In the genomic region with DNA sequence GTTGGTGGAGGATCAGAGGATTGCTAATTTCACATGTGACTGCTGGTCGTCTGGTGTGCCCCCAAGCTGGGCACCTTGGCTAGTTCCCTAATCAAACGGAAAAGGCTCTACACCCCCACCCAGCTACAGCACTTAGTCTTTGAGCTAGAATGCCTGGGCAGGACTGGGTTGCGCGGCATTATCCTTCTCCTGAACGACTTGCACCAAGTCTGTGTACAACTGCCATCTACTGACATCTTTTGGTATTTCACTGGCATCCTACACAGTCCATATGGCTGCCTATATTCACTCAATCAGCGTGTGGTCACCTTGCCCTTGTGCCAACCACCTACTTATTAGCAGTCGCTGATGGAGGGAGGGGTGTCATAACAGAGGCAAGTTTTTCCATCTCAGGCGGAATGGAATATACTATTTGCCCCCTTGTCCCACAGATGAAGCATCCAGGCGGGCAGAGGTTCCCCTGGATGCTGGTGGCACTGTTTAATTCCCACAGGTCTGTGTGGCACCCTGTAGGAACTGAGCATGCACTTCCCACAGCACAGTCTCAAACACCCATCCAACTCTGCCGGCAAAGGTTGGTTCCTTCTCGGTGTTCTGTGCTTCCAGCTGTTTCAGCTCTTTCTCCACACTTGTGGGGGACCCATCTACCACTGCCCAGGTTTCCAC, we compare ENCODE assay signal across 9 cellular contexts.
A peak's percentile ranks its signal among the peaks of the same experiment; 100 is the strongest.
DNase-seq lines count a peak whose midpoint lies in the region; ATAC-seq and TF ChIP-seq lines count a peak whose summit lies in the region.
"Had no signal": no experiment of that assay in that cellular context is flagged by ENCODE, and none has a peak within 500 bp of the region (broad histone marks: within the 10 kb centered on the region; RNA-seq: fewer than 3 reads in every experiment).

No MANE protein-coding gene starts in this region.

- H3K27me3 ChIP-seq in right lobe of liver, result no peaks in the 10 kb centered on the region

- no peak for TF ChIP-seq POLR2A in right lobe of liver (IDR thresholded peaks at IDR 0.05)

- H3K36me3 ChIP-seq in SK-N-MC (ENCODE audit: insufficient read depth, low read length), result no peaks in the 10 kb centered on the region
- H3K36me3 ChIP-seq in right lobe of liver, result no peaks in the 10 kb centered on the region

- no peak overlapping the region for H3K4me3 Mint-ChIP-seq in stimulated activated naive CD8-positive, alpha-beta T cell treated with anti-CD3 and anti-CD28 coated beads, Interleukin-15, amount 100 ng/mL, for 72 hours
- H3K4me3 Mint-ChIP-seq: IgD-negative memory B cell had no signal

- H3K27ac ChIP-seq in SK-N-MC (no peak overlapping the region), right lobe of liver (no peak overlapping the region)

- DNase-seq in 8988T (peak; percentile 26), ELR (ENCODE audit: low read depth) (peak; percentile 66), HuH-7.5 (ENCODE audit: low spot score) (peak; percentile 11), SK-N-MC (ENCODE audit: low read depth, low spot score) (peak; percentile 42), cardiac fibroblast (ENCODE audit: low read depth in 2 of 2) (peak; percentile 80 to 86), right lobe of liver (peak in 2 of 3 donors; percentile 45 to 69)
- peak; percentile 28 to 40 for DNase-seq in stimulated activated naive CD8-positive, alpha-beta T cell treated with anti-CD3 and anti-CD28 coated beads, Interleukin-15, amount 100 ng/mL, for 72 hours

- no peaks in the 10 kb centered on the region for H3K27me3 Mint-ChIP-seq in stimulated activated naive CD8-positive, alpha-beta T cell treated with anti-CD3 and anti-CD28 coated beads, Interleukin-15, amount 100 ng/mL, for 72 hours
- H3K27me3 Mint-ChIP-seq: IgD-negative memory B cell had no signal

- ATAC-seq in GM21825 (IDR thresholded peaks at IDR 0.05; ENCODE audit: unreplicated experiment) (peak; percentile 93), right lobe of liver (peak; percentile 88 to 91 (median 90))
- ATAC-seq in stimulated activated naive CD8-positive, alpha-beta T cell treated with anti-CD3 and anti-CD28 coated beads, Interleukin-15, amount 100 ng/mL, for 72 hours, result peak; percentile 94

- intact Hi-C loops in right lobe of liver (cut with DNase I), result no loop called here

- 30% methylated on average over 7 of the region's 11 CpGs for WGBS in right lobe of liver (ENCODE audit: insufficient coverage, low coverage, low lambda C conversion rate, missing lambda C conversion rate)

- TF ChIP-seq CTCF in cardiac fibroblast (IDR thresholded peaks at IDR 0.05; ENCODE audit: low read depth, low read length) (peak; percentile 62), right lobe of liver (IDR thresholded peaks at IDR 0.05) (peak; percentile 58 to 89 (median 66))

- no peaks in the 10 kb centered on the region for H3K9me3 Mint-ChIP-seq in stimulated activated naive CD8-positive, alpha-beta T cell treated with anti-CD3 and anti-CD28 coated beads, Interleukin-15, amount 100 ng/mL, for 72 hours

- H3K4me1 ChIP-seq in right lobe of liver, result peaks cover 0 to 5% (median 0%) of the 10 kb centered on the region in 4 donors

- H3K9ac ChIP-seq in SK-N-MC (ENCODE audit: insufficient read length), result no peak overlapping the region

- H3K4me3 ChIP-seq in SK-N-MC (no peak overlapping the region), cardiac fibroblast (replicated peaks in 1 of 2; ENCODE audit: low read depth in 2 of 2, low read length in 2 of 2) (no peak overlapping the region), right lobe of liver (no peak overlapping the region)

- no peak overlapping the region for H3K27ac Mint-ChIP-seq in stimulated activated naive CD8-positive, alpha-beta T cell treated with anti-CD3 and anti-CD28 coated beads, Interleukin-15, amount 100 ng/mL, for 72 hours
- H3K27ac Mint-ChIP-seq: IgD-negative memory B cell had no signal

- H3K9me3 ChIP-seq in SK-N-MC (ENCODE audit: low read depth, low read length), result no peaks in the 10 kb centered on the region
- no peaks in the 10 kb centered on the region for H3K9me3 ChIP-seq in right lobe of liver

- H3K4me1 Mint-ChIP-seq in stimulated activated naive CD8-positive, alpha-beta T cell treated with anti-CD3 and anti-CD28 coated beads, Interleukin-15, amount 100 ng/mL, for 72 hours, result no peaks in the 10 kb centered on the region
- H3K4me1 Mint-ChIP-seq: IgD-negative memory B cell had no signal

Comparison
In these comparisons a context has a peak if more than half of its experiments do, and no peak if none do; other contexts are left out.
1. DNase-seq: peak in every context shown above with its lines; median percentile 83 in cardiac fibroblast; 66 in ELR; 57 in right lobe of liver; 42 in SK-N-MC; 34 in stimulated activated naive CD8-positive, alpha-beta T cell treated with anti-CD3 and anti-CD28 coated beads, Interleukin-15, amount 100 ng/mL, for 72 hours; 26 in 8988T; 11 in HuH-7.5.